ENCODE assay signal across 1 cellular context in genomic region chr10:15168296-15168780, GRCh38.
A peak's percentile ranks its signal among the peaks of the same experiment; 100 is the strongest.
TF ChIP-seq lines count a peak whose summit lies in the region.

NMT2 (minus strand) TSS chr10:15168693; CDS start chr10:15168612, 81 bp downstream.

TF ChIP-seq in HepG2, 621 proteins besides CTCF, POLR2A, EP300 and RAD21 (continued from another document):
- peak in 1 of 2 experiments; percentile 40; a peak in 1 of 4 replicates for TF ChIP-seq REST (IDR thresholded peaks at IDR 0.05; ENCODE audit: borderline replicate concordance in 1 of 2, low read depth in 1 of 2, low read length in 2 of 2)
- no peak for TF ChIP-seq SMAD1 (CRISPR knock-in tag; IDR thresholded peaks at IDR 0.05; ENCODE audit: borderline replicate concordance, low read depth)
- no peak for TF ChIP-seq E2F2 (CRISPR knock-in tag; IDR thresholded peaks at IDR 0.05; ENCODE audit: borderline replicate concordance)
- 0 out of 2 replicates have a peak, but pooled peaks have one; percentile 33 for TF ChIP-seq ZNF672 (CRISPR knock-in tag; IDR thresholded peaks at IDR 0.05)
- TF ChIP-seq GATAD1 (CRISPR knock-in tag; IDR thresholded peaks at IDR 0.05): peak; percentile 37; the same call in 1 of the 2 replicates
- TF ChIP-seq WIZ (CRISPR knock-in tag; IDR thresholded peaks at IDR 0.05): no peak
- peak; percentile 21; the same call in 1 of the 2 replicates for TF ChIP-seq FOSL2 (CRISPR knock-in tag; IDR thresholded peaks at IDR 0.05)
- peak; percentile 84 for TF ChIP-seq POLR2AphosphoS5 (IDR thresholded peaks at IDR 0.05; ENCODE audit: low read depth, low read length)
- no peak; the same call in 1 of the 2 replicates for TF ChIP-seq MXD4 (CRISPR knock-in tag; IDR thresholded peaks at IDR 0.05)
- no peak for TF ChIP-seq ZGPAT (CRISPR knock-in tag; IDR thresholded peaks at IDR 0.05)
- TF ChIP-seq GPBP1L1 (CRISPR knock-in tag; IDR thresholded peaks at IDR 0.05): no peak
- TF ChIP-seq ZNF317 (CRISPR knock-in tag; IDR thresholded peaks at IDR 0.05): no peak
- peak; percentile 56; the same call in 1 of the 2 replicates for TF ChIP-seq GABPB1 (CRISPR knock-in tag; IDR thresholded peaks at IDR 0.05)
- TF ChIP-seq ZHX2 (IDR thresholded peaks at IDR 0.05; ENCODE audit: low read depth): no peak
- peak; percentile 72; the same call in 1 of the 2 replicates for TF ChIP-seq ZHX2 (CRISPR knock-in tag; IDR thresholded peaks at IDR 0.05; ENCODE audit: borderline replicate concordance)
- no peak for TF ChIP-seq U2AF1 (optimal IDR thresholded peaks at IDR 0.05; ENCODE audit: low read depth, low read length)
- no peak for TF ChIP-seq ONECUT2 (CRISPR knock-in tag; IDR thresholded peaks at IDR 0.05)
- 0 out of 2 replicates have a peak, but pooled peaks have one; percentile 35 for TF ChIP-seq REPIN1 (CRISPR knock-in tag; IDR thresholded peaks at IDR 0.05; ENCODE audit: borderline replicate concordance, low read depth)
- TF ChIP-seq ARID2 (CRISPR knock-in tag; IDR thresholded peaks at IDR 0.05; ENCODE audit: borderline replicate concordance): 0 out of 2 replicates have a peak, but pooled peaks have one; percentile 36
- TF ChIP-seq ZNF749 (CRISPR knock-in tag; IDR thresholded peaks at IDR 0.05; ENCODE audit: borderline replicate concordance): peak; percentile 61; the same call in 1 of the 2 replicates
- TF ChIP-seq TEAD3 (CRISPR knock-in tag; optimal IDR thresholded peaks at IDR 0.05; ENCODE audit: borderline replicate concordance): peak; percentile 15
- TF ChIP-seq PRDM4 (CRISPR knock-in tag; IDR thresholded peaks at IDR 0.05; ENCODE audit: borderline replicate concordance): no peak
- TF ChIP-seq SRSF4 (IDR thresholded peaks at IDR 0.05; ENCODE audit: low read depth, low read length, poor library complexity, severe bottlenecking): no peak
- TF ChIP-seq ZBTB10 (CRISPR knock-in tag; IDR thresholded peaks at IDR 0.05; ENCODE audit: borderline replicate concordance): peak; percentile 35; the same call in 1 of the 2 replicates
- peak; percentile 57 for TF ChIP-seq ZFP91 (CRISPR knock-in tag; IDR thresholded peaks at IDR 0.05; ENCODE audit: borderline replicate concordance)
